Comparison of ENCODE assay signal across 8 cellular contexts in genomic region chrX:101347859-101348451, GRCh38. TPM values are rescaled to one million over a fixed set of nuclear protein-coding genes. Genes with fewer than 3 reads are reported as not detected.
DNase-seq lines count a peak whose midpoint lies in the region; ATAC-seq lines count a peak whose summit lies in the region.

No MANE protein-coding gene starts in this region.

- H3K27me3 ChIP-seq in iPS DF 6.9 (ENCODE audit: control insufficient read depth, insufficient read depth, low read length), result no peaks in the 10 kb centered on the region

- no peaks in the 10 kb centered on the region for H3K9me3 ChIP-seq in iPS DF 6.9 (ENCODE audit: control insufficient read depth, insufficient read depth, low read length)

- H3K36me3 ChIP-seq in iPS DF 6.9 (ENCODE audit: control insufficient read depth, insufficient read depth, low read length), result no peaks in the 10 kb centered on the region

- no CpG with 5 or more reads among the region's 14 CpGs for WGBS in iPS DF 6.9 (ENCODE audit: insufficient coverage, insufficient read length)

- H3K36me3 Mint-ChIP-seq in T-helper 2 cell treated with Interferon-gamma antibody and Interleukin-4, amounts not matched to agents 5 μg/mL and 100 μg/mL, for 36 hours (ENCODE audit: low read depth), result peaks cover 9% of the 10 kb centered on the region
- peaks cover 21% of the 10 kb centered on the region for H3K36me3 Mint-ChIP-seq in activated naive CD8-positive, alpha-beta T cell treated with anti-CD3 and anti-CD28 coated beads for 36 hours

- H3K4me3 Mint-ChIP-seq in T-helper 2 cell treated with Interferon-gamma antibody and Interleukin-4, amounts not matched to agents 5 μg/mL and 100 μg/mL, for 36 hours, result peak overlapping the region; percentile 91
- peak overlapping the region; percentile 90 for H3K4me3 Mint-ChIP-seq in activated naive CD8-positive, alpha-beta T cell treated with anti-CD3 and anti-CD28 coated beads for 36 hours

- peaks cover 3% of the 10 kb centered on the region for H3K4me1 Mint-ChIP-seq in T-helper 2 cell treated with Interferon-gamma antibody and Interleukin-4, amounts not matched to agents 5 μg/mL and 100 μg/mL, for 36 hours (ENCODE audit: low read depth)
- peaks cover 6% of the 10 kb centered on the region for H3K4me1 Mint-ChIP-seq in activated naive CD8-positive, alpha-beta T cell treated with anti-CD3 and anti-CD28 coated beads for 36 hours

- ATAC-seq in HG03280 (IDR thresholded peaks at IDR 0.05; ENCODE audit: unreplicated experiment), result peak; percentile 5

- H3K27me3 Mint-ChIP-seq in T-helper 2 cell treated with Interferon-gamma antibody and Interleukin-4, amounts not matched to agents 5 μg/mL and 100 μg/mL, for 36 hours (ENCODE audit: low read depth), result no peaks in the 10 kb centered on the region
- no peaks in the 10 kb centered on the region for H3K27me3 Mint-ChIP-seq in activated naive CD8-positive, alpha-beta T cell treated with anti-CD3 and anti-CD28 coated beads for 36 hours

- H3K27ac Mint-ChIP-seq in T-helper 2 cell treated with Interferon-gamma antibody and Interleukin-4, amounts not matched to agents 5 μg/mL and 100 μg/mL, for 36 hours, result peak overlapping the region; percentile 84
- peak overlapping the region; percentile 93 for H3K27ac Mint-ChIP-seq in activated naive CD8-positive, alpha-beta T cell treated with anti-CD3 and anti-CD28 coated beads for 36 hours

- H3K4me3 ChIP-seq in iPS DF 6.9 (ENCODE audit: low read length) (peak overlapping the region; percentile 87; the same call in 1 of the 2 replicates), skeletal muscle cell (ENCODE audit: low read depth, low read length) (peak overlapping the region; percentile 71)

- no peaks in the 10 kb centered on the region for H3K4me1 ChIP-seq in iPS DF 6.9 (ENCODE audit: control insufficient read depth, insufficient read depth, low read length)

- no peaks in the 10 kb centered on the region for H3K9me3 Mint-ChIP-seq in T-helper 2 cell treated with Interferon-gamma antibody and Interleukin-4, amounts not matched to agents 5 μg/mL and 100 μg/mL, for 36 hours
- no peaks in the 10 kb centered on the region for H3K9me3 Mint-ChIP-seq in activated naive CD8-positive, alpha-beta T cell treated with anti-CD3 and anti-CD28 coated beads for 36 hours

- H3K27ac ChIP-seq in iPS DF 6.9 (ENCODE audit: low read length), result no peak overlapping the region

- no peak for DNase-seq in T-helper 2 cell treated with Interferon-gamma antibody and Interleukin-4, amounts not matched to agents 5 μg/mL and 100 μg/mL, for 36 hours (ENCODE audit: low spot score)
- DNase-seq in T-helper 2 cell, result no peak
- DNase-seq in activated naive CD8-positive, alpha-beta T cell treated with anti-CD3 and anti-CD28 coated beads for 36 hours, result no peak
- DNase-seq in iPS DF 6.9 (ENCODE audit: low read depth, low spot score), result no peak
- DNase-seq in skeletal muscle cell (ENCODE audit: low read depth), result no peak
- no peak for DNase-seq in NCI-H1930 (lab: John Stamatoyannopoulos, UW)
- DNase-seq in NCI-H446 (lab: John Stamatoyannopoulos, UW), result no peak

RNA-seq across cellular contexts. Expression of gene TIMM8A, which starts 0.6 kb away (rescaled TPM):
- 10 to 100 TPM; 36.0 to 39.8 TPM for total RNA-seq in activated naive CD8-positive, alpha-beta T cell treated with anti-CD3 and anti-CD28 coated beads for 36 hours

RNA-seq across cellular contexts. Expression of gene BTK, which starts 38.0 kb away (rescaled TPM):
- total RNA-seq in activated naive CD8-positive, alpha-beta T cell treated with anti-CD3 and anti-CD28 coated beads for 36 hours, result 1 to 10 TPM in 1 of 2 experiments, under 1 TPM in 1; 0.85 to 1.1 TPM

RNA-seq across cellular contexts. Expression of gene RPL36A, which starts 42.9 kb away (rescaled TPM):
- 100 to 1,000 TPM; 329 to 361 TPM for total RNA-seq in activated naive CD8-positive, alpha-beta T cell treated with anti-CD3 and anti-CD28 coated beads for 36 hours

RNA-seq across cellular contexts. Expression of gene TAF7L, which starts 56.8 kb away (rescaled TPM):
- total RNA-seq in activated naive CD8-positive, alpha-beta T cell treated with anti-CD3 and anti-CD28 coated beads for 36 hours, result not detected

RNA-seq across cellular contexts. Expression of gene GLA, which starts 59.8 kb away (rescaled TPM):
- total RNA-seq in activated naive CD8-positive, alpha-beta T cell treated with anti-CD3 and anti-CD28 coated beads for 36 hours, result 10 to 100 TPM; 51.3 to 56.3 TPM
